Comparison of ENCODE assay signal across 12 cellular contexts in genomic region chr10:18418579-18419210, GRCh38.
A peak's percentile ranks its signal among the peaks of the same experiment; 100 is the strongest.
DNase-seq lines count a peak whose midpoint lies in the region; ATAC-seq, FAIRE-seq and TF ChIP-seq lines count a peak whose summit lies in the region.
"Had no signal": no experiment of that assay in that cellular context is flagged by ENCODE, and none has a peak within 500 bp of the region (broad histone marks: within the 10 kb centered on the region; RNA-seq: fewer than 3 reads in every experiment).

No MANE protein-coding gene starts in this region.

- H3K27ac ChIP-seq in AG04450 (ENCODE audit: low read depth, low read length) = peak overlapping the region; percentile 77
- H3K27ac ChIP-seq in kidney (ENCODE audit: low read depth in 2 of 2, low read length in 2 of 2) = no peak overlapping the region
- H3K27ac ChIP-seq in ovary = no peak overlapping the region
- H3K27ac ChIP-seq: body of pancreas, gastrocnemius medialis had no signal

- no peak overlapping the region for H3K9ac ChIP-seq in kidney (ENCODE audit: low read length in 2 of 2)
- H3K9ac ChIP-seq: SK-N-SH had no signal

- ATAC-seq in GM19351 (IDR thresholded peaks at IDR 0.05; ENCODE audit: unreplicated experiment) (peak; percentile 64), HG03342 (IDR thresholded peaks at IDR 0.05; ENCODE audit: unreplicated experiment) (peak; percentile 48)
- ATAC-seq: body of pancreas, gastrocnemius medialis had no signal

- H3K9me3 ChIP-seq in AG04450 (ENCODE audit: control insufficient read depth, insufficient read depth, low read length) (no peaks in the 10 kb centered on the region), kidney (ENCODE audit: control insufficient read depth in 1 of 2, low read length in 2 of 2) (no peaks in the 10 kb centered on the region), ovary (no peaks in the 10 kb centered on the region)
- H3K9me3 ChIP-seq: body of pancreas, gastrocnemius medialis, SK-N-SH had no signal

- no peak for TF ChIP-seq CTCF in AG04450 (IDR thresholded peaks at IDR 0.05; ENCODE audit: low read depth, low read length)
- no peak for TF ChIP-seq CTCF in kidney (IDR thresholded peaks at IDR 0.05; ENCODE audit: borderline replicate concordance, extremely low read depth, insufficient read depth)
- TF ChIP-seq CTCF in ovary (IDR thresholded peaks at IDR 0.05) = no peak

- CTCF ChIA-PET in AG04450 (lab: Charles Lee) = no interaction called here

- 84 to 92% (median 87%) methylated on average over 9 of the region's 9 CpGs for WGBS in ovary, 3 donors

- TF ChIP-seq EP300 in ovary (IDR thresholded peaks at IDR 0.05) = no peak

- FAIRE-seq in kidney (lab: Jason Lieb, UNC) = no peak

- H3K27me3 ChIP-seq in AG04450 (ENCODE audit: control insufficient read depth, insufficient read depth, low read length) (no peaks in the 10 kb centered on the region), ovary (no peaks in the 10 kb centered on the region)
- H3K27me3 ChIP-seq: body of pancreas, gastrocnemius medialis had no signal

- H3K36me3 ChIP-seq in kidney (ENCODE audit: control insufficient read depth in 1 of 2, insufficient read depth in 2 of 2, low read length in 2 of 2) = no peaks in the 10 kb centered on the region
- no peaks in the 10 kb centered on the region for H3K36me3 ChIP-seq in ovary
- H3K36me3 ChIP-seq: gastrocnemius medialis had no signal

- H3K4me1 ChIP-seq in kidney (ENCODE audit: control insufficient read depth in 1 of 2, insufficient read depth in 1 of 2, low read depth in 1 of 2, low read length in 2 of 2) = no peaks in the 10 kb centered on the region
- no peaks in the 10 kb centered on the region for H3K4me1 ChIP-seq in ovary (ENCODE audit: insufficient read depth)
- H3K4me1 ChIP-seq: gastrocnemius medialis had no signal

- intact Hi-C loops in kidney (cut with DNase I) = no loop called here
- intact Hi-C loops in ovary (cut with DNase I) = no loop called here

- DNase-seq in AG04450 (ENCODE audit: low read depth, low spot score) = peak; percentile 42
- DNase-seq in UCSD-AML1 (lab: John Stamatoyannopoulos, UW; ENCODE audit: unreplicated experiment) = peak; percentile 34
- DNase-seq in kidney = no peak
- DNase-seq in SW 1271 (lab: John Stamatoyannopoulos, UW) = no peak
- DNase-seq in NCI-H128 (lab: John Stamatoyannopoulos, UW; ENCODE audit: unreplicated experiment) = no peak
- DNase-seq in ovary = no peak
- DNase-seq: gastrocnemius medialis, NCI-H1930, SK-N-SH had no signal

- no peak overlapping the region for H3K4me3 ChIP-seq in AG04450 (ENCODE audit: low read depth, low read length)
- H3K4me3 ChIP-seq in kidney (ENCODE audit: low read length in 2 of 2) = no peak overlapping the region
- H3K4me3 ChIP-seq in ovary = no peak overlapping the region
- H3K4me3 ChIP-seq: body of pancreas, gastrocnemius medialis had no signal

- TF ChIP-seq POLR2A in ovary (IDR thresholded peaks at IDR 0.05) = no peak

- POLR2A ChIA-PET in AG04450 (lab: Yijun Ruan, JAX) = no interaction called here

Comparison
In these comparisons a context has a peak if more than half of its experiments do, and no peak if none do; other contexts are left out.
1. DNase-seq: peak in AG04450 (single experiment) and UCSD-AML1 (single experiment); none in kidney (single experiment), SW 1271 (0 of 2), NCI-H128 (single experiment) and ovary (0 of 5).